ENCODE assay signal across 21 cellular contexts in the genomic region with DNA sequence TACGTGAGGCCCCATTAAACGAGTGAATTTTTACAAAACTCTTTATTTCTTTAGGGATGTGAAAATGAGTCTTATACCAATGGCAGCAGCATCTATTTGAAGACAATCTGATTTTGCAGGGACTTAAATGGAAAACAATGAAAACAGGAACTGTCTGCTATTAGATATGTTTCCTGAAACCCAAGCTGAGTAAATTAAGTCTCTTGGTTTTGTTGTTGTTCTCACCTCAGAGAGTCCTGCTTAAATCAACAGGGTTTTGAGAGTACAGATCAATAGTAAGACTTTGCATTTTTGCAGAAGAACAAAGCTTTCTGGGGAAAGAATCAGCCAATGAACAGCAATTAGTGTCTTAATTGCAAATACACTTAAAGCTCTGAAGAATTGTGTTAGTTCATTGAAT. TPM values are rescaled to one million over a fixed set of nuclear protein-coding genes. Genes with fewer than 3 reads are reported as not detected.
"Had no signal": no experiment of that assay in that cellular context is flagged by ENCODE, and none has a peak within 500 bp of the region (broad histone marks: within the 10 kb centered on the region; RNA-seq: fewer than 3 reads in every experiment).

No MANE protein-coding gene starts in this region.

- DNase-seq: activated CD4-positive, alpha-beta T cell treated with anti-CD3 and anti-CD28 coated beads, Interleukin-2, amount 50 U/mL, for 4 hours; activated gamma-delta T cell treated with Interleukin-2 at 50 U/mL for 16 hours; adrenal gland; effector memory CD4-positive, alpha-beta T cell; hippocampal formation; left cardiac atrium; mesenchymal stem cell; mucosa of descending colon; naive B cell; right cardiac atrium; stimulated activated naive CD8-positive, alpha-beta T cell treated with anti-CD3 and anti-CD28 coated beads, Interleukin-15, amount 100 ng/mL, for 72 hours; transverse colon; uterus had no signal

- H3K4me3 Mint-ChIP-seq: dendritic cell treated with granulocyte-macrophage colony-stimulating factor and Interleukin-4, amounts not matched to agents 40 ng/mL and 50 ng/mL, for 4 days; naive B cell; stimulated activated naive CD8-positive, alpha-beta T cell treated with anti-CD3 and anti-CD28 coated beads, Interleukin-15, amount 100 ng/mL, for 72 hours had no signal

- H3K27ac Mint-ChIP-seq: activated naive CD4-positive, alpha-beta T cell treated with anti-CD3 and anti-CD28 coated beads, Interleukin-2, amount 50 U/mL, for 72 hours; dendritic cell treated with granulocyte-macrophage colony-stimulating factor and Interleukin-4, amounts not matched to agents 40 ng/mL and 50 ng/mL, for 4 days; naive B cell; stimulated activated naive CD8-positive, alpha-beta T cell treated with anti-CD3 and anti-CD28 coated beads, Interleukin-15, amount 100 ng/mL, for 72 hours had no signal

- H3K4me1 Mint-ChIP-seq: naive B cell; stimulated activated naive CD8-positive, alpha-beta T cell treated with anti-CD3 and anti-CD28 coated beads, Interleukin-15, amount 100 ng/mL, for 72 hours had no signal

- H3K9me3 Mint-ChIP-seq: stimulated activated naive CD8-positive, alpha-beta T cell treated with anti-CD3 and anti-CD28 coated beads, Interleukin-15, amount 100 ng/mL, for 72 hours had no signal

- ATAC-seq: activated CD4-positive, CD25-positive, alpha-beta regulatory T cell treated with anti-CD3 and anti-CD28 coated beads, Interleukin-2, amount 50 U/mL, for 24 hours; left cardiac atrium; mucosa of descending colon; right cardiac atrium; stimulated activated naive CD8-positive, alpha-beta T cell treated with anti-CD3 and anti-CD28 coated beads, Interleukin-15, amount 100 ng/mL, for 72 hours had no signal

- H3K36me3 ChIP-seq: adrenal gland, prostate gland, suprapubic skin, transverse colon, uterus had no signal

- H3K4me1 ChIP-seq: adrenal gland, prostate gland, suprapubic skin, transverse colon, uterus had no signal

- H3K27me3 Mint-ChIP-seq: dendritic cell treated with granulocyte-macrophage colony-stimulating factor and Interleukin-4, amounts not matched to agents 40 ng/mL and 50 ng/mL, for 4 days had no signal

- H3K27ac ChIP-seq: adrenal gland, prostate gland, suprapubic skin, transverse colon, uterus had no signal

- H3K9me3 ChIP-seq: adrenal gland, mucosa of descending colon, prostate gland, suprapubic skin, uterus had no signal

- H3K27me3 ChIP-seq: adrenal gland, suprapubic skin, transverse colon, uterus had no signal

- H3K4me3 ChIP-seq: adrenal gland, mucosa of descending colon, prostate gland, suprapubic skin, transverse colon, uterus had no signal

- FAIRE-seq: islet of Langerhans had no signal

RNA-seq across cellular contexts. Expression of a gene that starts 39.1 kb away (rescaled TPM):
- total RNA-seq: activated CD8-positive, alpha-beta memory T cell treated with anti-CD3 and anti-CD28 coated beads for 36 hours; activated naive CD4-positive, alpha-beta T cell treated with anti-CD3 and anti-CD28 coated beads, Interleukin-2, amount 50 U/mL, for 72 hours; fibroblast of villous mesenchyme had no signal
